22 cellular contexts compared by ENCODE assay signal in genomic region chr3:65761890-65762605, GRCh38.
A peak's percentile ranks its signal among the peaks of the same experiment; 100 is the strongest.
DNase-seq lines count a peak whose midpoint lies in the region; ATAC-seq, FAIRE-seq and TF ChIP-seq lines count a peak whose summit lies in the region.
"Had no signal": no experiment of that assay in that cellular context is flagged by ENCODE, and none has a peak within 500 bp of the region (broad histone marks: within the 10 kb centered on the region; RNA-seq: fewer than 3 reads in every experiment).

No MANE protein-coding gene starts in this region.

- no peak overlapping the region for H3K27ac Mint-ChIP-seq in MCF 10A (ENCODE audit: low read depth, unreplicated experiment)
- H3K27ac Mint-ChIP-seq: CD14-positive monocyte had no signal

- peak; percentile 81 for FAIRE-seq in H1 (lab: Jason Lieb, UNC)
- FAIRE-seq: A549, GM19239, HTR-8/SVneo, K562 had no signal

- H3K23ac ChIP-seq in H1 (ENCODE audit: insufficient read length): no peak overlapping the region

- H3K4ac ChIP-seq in H1 (replicated peaks; ENCODE audit: insufficient read length, low read depth, low read length): no peak overlapping the region

- intact Hi-C loops in A673 (cut with micrococcal nuclease; ENCODE audit: unreplicated experiment) (no loop called here), MCF 10A (cut with micrococcal nuclease) (no loop called here)

- no peak overlapping the region for H4K91ac ChIP-seq in H1 (replicated peaks; ENCODE audit: insufficient read length, low read length)

- no peak for TF ChIP-seq CTCF in A673 (conservative IDR thresholded peaks at IDR 0.05; ENCODE audit: low read depth, low read length)
- no peak for TF ChIP-seq CTCF in KMS-11 (conservative IDR thresholded peaks at IDR 0.05; ENCODE audit: low read depth, low read length)
- TF ChIP-seq CTCF in H1 (IDR thresholded peaks at IDR 0.05; ENCODE audit: control extremely low read depth in 1 of 3, insufficient read depth in 1 of 3, low read depth in 1 of 3, low read length in 3 of 3): no peak
- TF ChIP-seq CTCF in neural cell (IDR thresholded peaks at IDR 0.05; ENCODE audit: poor library complexity, severe bottlenecking): no peak
- no peak for TF ChIP-seq CTCF in MCF 10A (IDR thresholded peaks at IDR 0.05; ENCODE audit: unreplicated experiment)

- 0 out of 2 replicates have a peak overlapping the region, but pooled peaks have one; percentile 29 for H2BK5ac ChIP-seq in H1 (ENCODE audit: low read depth, low read length)

- peak overlapping the region; percentile 13 for H3K14ac ChIP-seq in H1 (ENCODE audit: insufficient read length)

- H4K5ac ChIP-seq in H1 (ENCODE audit: insufficient read length, low read depth, low read length): no peak overlapping the region

- H3K4me3 Mint-ChIP-seq in MCF 10A (ENCODE audit: unreplicated experiment): no peak overlapping the region
- H3K4me3 Mint-ChIP-seq: CD14-positive monocyte had no signal

- H2BK120ac ChIP-seq in H1 (replicated peaks; ENCODE audit: low read depth, low read length): no peak overlapping the region

- ATAC-seq in HG02571 (IDR thresholded peaks at IDR 0.05; ENCODE audit: unreplicated experiment) (no peak), HG03432 (IDR thresholded peaks at IDR 0.05; ENCODE audit: unreplicated experiment) (no peak)
- ATAC-seq: A549, HCT116, K562 had no signal

- peak overlapping the region; percentile 0; the same call in 1 of the 2 replicates for H3K18ac ChIP-seq in H1 (ENCODE audit: extremely low read depth, low read length)

- H3K36me3 Mint-ChIP-seq in MCF 10A (ENCODE audit: insufficient read depth, unreplicated experiment): no peaks in the 10 kb centered on the region
- H3K36me3 Mint-ChIP-seq: CD14-positive monocyte had no signal

- H3K27me3 ChIP-seq in A673 (replicated peaks; ENCODE audit: insufficient read depth, low read depth, low read length, poor library complexity) (no peaks in the 10 kb centered on the region), KMS-11 (ENCODE audit: insufficient read depth, low read depth) (no peaks in the 10 kb centered on the region), H1 (replicated peaks in 1 of 4; ENCODE audit: control insufficient read depth in 3 of 4, extremely low read depth in 1 of 4, insufficient read depth in 3 of 4, low read length in 3 of 4) (peaks cover 0 to 1% (median 0%) of the 10 kb centered on the region in 4 experiments; a peak in 1 of 7 replicates), neural cell (ENCODE audit: insufficient read depth, low read depth, low read length) (no peaks in the 10 kb centered on the region)

- H3K4me3 ChIP-seq in A673 (ENCODE audit: low read depth, low read length, poor library complexity, severe bottlenecking) (no peak overlapping the region), KMS-11 (IDR thresholded peaks at IDR 0.05; ENCODE audit: insufficient read depth, low read depth, low read length) (no peak overlapping the region), H1 (ENCODE audit: extremely low read depth in 1 of 4, insufficient read depth in 2 of 4, low read depth in 3 of 4, low read length in 4 of 4) (peak overlapping the region in 1 of 4 experiments; percentile 32; a peak in 2 of 8 replicates), neural cell (ENCODE audit: low read length) (peak overlapping the region; percentile 30)
- H3K4me3 ChIP-seq: A549, K562 had no signal

- DNase-seq in A673 (ENCODE audit: low spot score) (peak; percentile 71), H1 (ENCODE audit: low read depth in 1 of 2, low spot score in 2 of 2) (no peak), AG08396 (ENCODE audit: low spot score) (no peak), MCF 10A (ENCODE audit: unreplicated experiment) (no peak)
- DNase-seq: AML-193, COR-L47, NCI-H146, NCI-H446, NCI-H69, SHP77, SK-N-SH had no signal

- H4K20me1 ChIP-seq in KMS-11 (ENCODE audit: insufficient read depth) (no peaks in the 10 kb centered on the region), H1 (replicated peaks in 1 of 2; ENCODE audit: control insufficient read depth in 1 of 2, insufficient read depth in 2 of 2, low read length in 2 of 2) (no peaks in the 10 kb centered on the region), neural cell (ENCODE audit: insufficient read depth) (no peaks in the 10 kb centered on the region)

- H2BK12ac ChIP-seq in H1 (ENCODE audit: low read depth, low read length): no peak overlapping the region

- no peak overlapping the region for H3K56ac ChIP-seq in H1 (replicated peaks; ENCODE audit: insufficient read length, low read depth, low read length)

- no peak overlapping the region for H2AFZ ChIP-seq in KMS-11 (ENCODE audit: low read depth)
- no peak overlapping the region for H2AFZ ChIP-seq in H1 (ENCODE audit: low read length)
- H2AFZ ChIP-seq in neural cell (ENCODE audit: low read depth, low read length): peak overlapping the region; percentile 49

- TF ChIP-seq RAD21 in H1 (IDR thresholded peaks at IDR 0.05 in 1 of 2, conservative IDR thresholded peaks at IDR 0.05 in 1 of 2; ENCODE audit: low read depth in 2 of 2, low read length in 2 of 2) (no peak), neural cell (conservative IDR thresholded peaks at IDR 0.05) (no peak)

- H3K9me3 Mint-ChIP-seq in MCF 10A (ENCODE audit: unreplicated experiment): no peaks in the 10 kb centered on the region

- H3K4me1 ChIP-seq in A673 (ENCODE audit: insufficient read depth, low read length, poor library complexity, severe bottlenecking) (peaks cover 13% of the 10 kb centered on the region), KMS-11 (ENCODE audit: low read depth, poor library complexity, severe bottlenecking) (peaks cover 14% of the 10 kb centered on the region), H1 (replicated peaks in 1 of 4; ENCODE audit: control insufficient read depth in 3 of 4, insufficient read depth in 4 of 4, low read length in 3 of 4) (peaks cover 0 to 14% (median 10%) of the 10 kb centered on the region in 4 experiments; a peak in 5 of 7 replicates)
- H3K4me1 ChIP-seq: A549 had no signal

- CTCF ChIA-PET in A673 (lab: Charles Lee) (no interaction called here), H1 (lab: Charles Lee; ENCODE audit: partially characterized antibody) (interaction anchor here (0.6 to 1.0 kb wide), 4 partner anchors 12 to 492 kb away, joined by 3 to 4 read pairs (median 4); no protein-coding TSS in a partner anchor), MCF 10A (lab: Yijun Ruan, JAX) (interaction anchor here (0.5 to 1.9 kb wide), 2 partner anchors 11 to 1232 kb away, joined by 3 to 7 read pairs; no protein-coding TSS in a partner anchor)

- no peaks in the 10 kb centered on the region for H3K79me2 ChIP-seq in KMS-11 (ENCODE audit: insufficient read depth, low read depth)
- peaks cover 0 to 22% of the 10 kb centered on the region in 2 experiments; a peak in 2 of 4 replicates for H3K79me2 ChIP-seq in H1 (ENCODE audit: control insufficient read depth in 1 of 2, insufficient read depth in 2 of 2, low read length in 2 of 2)
- no peaks in the 10 kb centered on the region for H3K79me2 ChIP-seq in neural cell (replicated peaks; ENCODE audit: insufficient read depth, low read length)

- no peaks in the 10 kb centered on the region for H3K27me3 Mint-ChIP-seq in MCF 10A (ENCODE audit: insufficient read depth, unreplicated experiment)

- POLR2A ChIA-PET in A673 (lab: Charles Lee; ENCODE audit: low non-redundant PET): no interaction called here
- POLR2A ChIA-PET in H1 (lab: Charles Lee; ENCODE audit: partially characterized antibody): interaction anchor here (0.6 to 0.7 kb wide), 2 partner anchors 18 to 49 kb away, joined by 3 read pairs; no protein-coding TSS in a partner anchor
- POLR2A ChIA-PET in MCF 10A (lab: Yijun Ruan, JAX): interaction anchor here (0.7 kb wide), 1 partner anchor 9 kb away, joined by 3 read pairs; no protein-coding TSS in a partner anchor

- H3F3A ChIP-seq in neural cell (ENCODE audit: insufficient read depth, low read length, poor library complexity, severe bottlenecking): no peaks in the 10 kb centered on the region

- no peak overlapping the region for H2BK15ac ChIP-seq in H1 (ENCODE audit: low read length)

- H2BK20ac ChIP-seq in H1 (ENCODE audit: low read length): no peak overlapping the region

- H3K9me2 ChIP-seq in neural cell (ENCODE audit: insufficient read depth, low read length): no peaks in the 10 kb centered on the region
- H3K9me2 ChIP-seq: SK-N-SH had no signal

- BruUV-seq in A673 (replicated peaks; lab: Mats Ljungman, UMichigan) (no TSS peak), MCF 10A (replicated peaks; lab: Mats Ljungman, UMichigan) (no TSS peak)

- 19% methylated on average over 6 of the region's 6 CpGs; no CpG with 5 or more reads in 1 of the 2 experiments for WGBS in H1 (ENCODE audit: extremely low coverage in 1 of 2, insufficient coverage in 1 of 2, insufficient read length in 1 of 2, insufficient replicate concordance in 2 of 2, low coverage in 1 of 2, low lambda C conversion rate in 2 of 2, missing lambda C conversion rate in 1 of 2), 2 experiments

- no peaks in the 10 kb centered on the region for H3K79me1 ChIP-seq in H1 (ENCODE audit: low read depth, low read length)

- H3K9ac ChIP-seq in KMS-11 (no peak overlapping the region), H1 (replicated peaks in 1 of 4; ENCODE audit: extremely low read depth in 1 of 4, low read depth in 3 of 4, low read length in 3 of 4) (no peak overlapping the region; a peak in 1 of 7 replicates), neural cell (ENCODE audit: low read length) (peak overlapping the region; percentile 18)
- H3K9ac ChIP-seq: SK-N-SH had no signal

- TF ChIP-seq EP300 in H1 (IDR thresholded peaks at IDR 0.05; ENCODE audit: borderline replicate concordance in 1 of 2, low read depth in 2 of 2, low read length in 2 of 2): no peak
- TF ChIP-seq EP300 in neural cell (conservative IDR thresholded peaks at IDR 0.05; ENCODE audit: poor library complexity, severe bottlenecking): no peak

- H3K9me3 ChIP-seq in A673 (ENCODE audit: low read depth, low read length, poor library complexity, severe bottlenecking) (no peaks in the 10 kb centered on the region), H1 (ENCODE audit: insufficient read depth in 2 of 2, low read depth in 1 of 2, low read length in 1 of 2) (no peaks in the 10 kb centered on the region), neural cell (ENCODE audit: low read length) (no peaks in the 10 kb centered on the region)
- H3K9me3 ChIP-seq: A549, SK-N-SH had no signal

- H3K27ac ChIP-seq in A673 (ENCODE audit: low read depth, low read length, poor library complexity, severe bottlenecking) (no peak overlapping the region), KMS-11 (peak overlapping the region; percentile 24; the same call in 1 of the 2 replicates), H1 (ENCODE audit: low read depth, low read length) (no peak overlapping the region), neural cell (ENCODE audit: low read length) (peak overlapping the region; percentile 45)
- H3K27ac ChIP-seq: A549, HL-60 had no signal

- H2AK5ac ChIP-seq in H1 (ENCODE audit: low read depth, low read length): no peak overlapping the region

- H4K8ac ChIP-seq in H1 (ENCODE audit: extremely low read depth, insufficient read depth, low read length): no peak overlapping the region

- H3K36me3 ChIP-seq in A673 (ENCODE audit: insufficient read depth, low read length, poor library complexity, severe bottlenecking) (no peaks in the 10 kb centered on the region), KMS-11 (ENCODE audit: insufficient read depth) (no peaks in the 10 kb centered on the region), H1 (ENCODE audit: control insufficient read depth in 2 of 4, insufficient read depth in 4 of 4, low read length in 3 of 4) (no peaks in the 10 kb centered on the region), neural cell (ENCODE audit: insufficient read depth, low read length) (no peaks in the 10 kb centered on the region)

- no peak for TF ChIP-seq POLR2A in H1 (IDR thresholded peaks at IDR 0.05; ENCODE audit: control extremely low read depth in 1 of 2, low read depth in 2 of 2, low read length in 2 of 2)

- no peaks in the 10 kb centered on the region for H3K4me1 Mint-ChIP-seq in MCF 10A (ENCODE audit: insufficient read depth, unreplicated experiment)
- H3K4me1 Mint-ChIP-seq: CD14-positive monocyte had no signal

- H3K4me2 ChIP-seq in KMS-11 (peak overlapping the region; percentile 41; the same call in 1 of the 2 replicates), H1 (ENCODE audit: insufficient read depth in 1 of 2, low read depth in 2 of 2, low read length in 2 of 2) (peak overlapping the region; percentile 46 to 54), neural cell (ENCODE audit: low read length) (peak overlapping the region; percentile 12)
- H3K4me2 ChIP-seq: A549, SK-N-SH had no signal

- H3K23me2 ChIP-seq in H1 (ENCODE audit: low read depth, low read length): no peaks in the 10 kb centered on the region

Comparison
In these comparisons a context has a peak if more than half of its experiments do, and no peak if none do; other contexts are left out.
1. H3K27ac ChIP-seq: peak in KMS-11 (single experiment) and neural cell (single experiment); none in A673 (single experiment) and H1 (single experiment).
2. Peak in every context shown above with its lines, with median percentiles within 50 percentile points of each other: H3K4me2 ChIP-seq.